ENCODE assay signal across 2 cellular contexts in the genomic region with DNA sequence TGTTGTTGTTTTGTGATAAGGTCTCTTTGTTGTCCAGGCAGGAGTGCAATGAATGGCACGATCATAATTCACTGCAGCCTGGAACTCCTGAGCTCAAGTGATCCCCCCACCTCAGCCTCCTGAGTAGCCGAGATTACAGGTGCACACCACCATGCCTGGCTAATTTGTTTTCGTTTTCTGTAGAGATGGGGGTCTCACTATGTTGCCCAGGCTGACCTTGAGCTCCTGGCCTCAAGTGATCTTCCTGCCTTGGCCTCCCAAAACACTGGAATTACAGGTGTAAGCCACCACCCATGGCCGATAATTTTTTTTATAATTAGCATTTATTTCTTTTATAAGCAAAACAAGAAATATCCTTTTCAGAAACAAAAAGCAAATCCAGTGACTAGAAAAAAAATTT.
TF ChIP-seq lines count a peak whose summit lies in the region.

No MANE protein-coding gene starts in this region.

TF ChIP-seq in GM12878, 131 proteins besides CTCF, POLR2A, EP300 and RAD21:
- no peak for TF ChIP-seq NR2C2 (IDR thresholded peaks at IDR 0.05; ENCODE audit: borderline replicate concordance, control insufficient read depth, insufficient read length, low read depth)
- TF ChIP-seq ZBED1 (IDR thresholded peaks at IDR 0.05; ENCODE audit: borderline replicate concordance): 0 out of 2 replicates have a peak, but pooled peaks have one; percentile 31

TF ChIP-seq in neural cell, 6 proteins besides CTCF, POLR2A, EP300 and RAD21:
- TF ChIP-seq SMC3 (conservative IDR thresholded peaks at IDR 0.05; ENCODE audit: poor library complexity) (no peak), EZH2 (IDR thresholded peaks at IDR 0.05; ENCODE audit: borderline replicate concordance, insufficient read depth, low read length, poor library complexity, severe bottlenecking) (no peak), POLR2AphosphoS5 (IDR thresholded peaks at IDR 0.05) (no peak), MXI1 (conservative IDR thresholded peaks at IDR 0.05; ENCODE audit: poor library complexity, severe bottlenecking) (no peak), TAF1 (IDR thresholded peaks at IDR 0.05; ENCODE audit: low read depth) (no peak), REST (IDR thresholded peaks at IDR 0.05; ENCODE audit: borderline replicate concordance) (no peak)
